11 cellular contexts compared by ENCODE assay signal in the genomic region with DNA sequence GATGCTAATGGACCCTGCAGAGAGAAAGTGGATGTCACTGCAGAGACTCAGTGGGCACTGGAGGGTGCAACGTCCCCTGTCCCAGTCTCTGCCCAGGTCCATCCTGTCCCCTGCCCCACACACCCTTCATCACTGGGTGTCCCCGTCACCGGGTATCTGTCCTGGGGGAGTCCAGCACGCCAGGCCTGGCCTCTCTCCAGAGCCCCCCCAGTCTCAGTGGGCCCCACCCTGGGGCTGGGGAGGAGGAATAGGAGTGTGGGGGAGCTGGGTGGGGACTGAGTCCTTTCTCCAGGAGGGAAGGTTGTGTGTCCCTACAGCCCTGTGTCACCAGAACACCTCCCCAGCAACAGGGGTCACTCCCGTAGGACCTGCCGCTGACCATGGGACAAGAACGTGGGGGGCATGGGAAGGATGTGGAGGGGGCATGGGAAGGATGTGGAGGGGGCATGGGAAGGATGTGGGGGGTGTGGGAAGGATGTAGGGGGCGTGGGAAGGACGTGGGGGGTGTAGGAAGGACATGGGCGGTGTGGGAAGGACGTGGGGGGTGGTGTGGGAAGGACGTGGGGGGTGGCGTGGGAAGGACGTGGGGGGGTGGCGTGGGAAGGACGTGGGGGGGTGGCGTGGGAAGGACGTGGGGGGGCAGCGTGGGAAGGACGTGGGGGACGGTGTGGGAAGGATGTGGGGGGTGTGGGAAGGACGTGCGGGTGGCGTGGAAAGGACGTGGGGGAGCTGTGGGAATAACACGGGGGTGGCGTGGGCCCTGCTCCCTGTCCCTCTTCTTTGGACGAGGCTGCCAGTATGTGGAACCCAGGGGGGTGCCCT. TPM values are rescaled to one million over a fixed set of nuclear protein-coding genes. Genes with fewer than 3 reads are reported as not detected.
A peak's percentile ranks its signal among the peaks of the same experiment; 100 is the strongest.
DNase-seq lines count a peak whose midpoint lies in the region; ATAC-seq and TF ChIP-seq lines count a peak whose summit lies in the region.
"Had no signal": no experiment of that assay in that cellular context is flagged by ENCODE, and none has a peak within 500 bp of the region (broad histone marks: within the 10 kb centered on the region; RNA-seq: fewer than 3 reads in every experiment).

No MANE protein-coding gene starts in this region.

- H3K4me1 ChIP-seq in gastroesophageal sphincter (peaks cover 10 to 52% (median 31%) of the 10 kb centered on the region in 3 donors), vagina (peaks cover 46% of the 10 kb centered on the region)

- peak; percentile 13 to 14 for DNase-seq in activated T-cell treated with anti-CD3 and anti-CD28 coated beads, Interleukin-2, amount 50 U/mL, for 48 hours
- DNase-seq in activated T-cell treated with anti-CD3 and anti-CD28 coated beads, Interleukin-2, amount 50 U/mL, for 1 hour, result no peak
- DNase-seq in osteocyte (ENCODE audit: extremely low spot score, unreplicated experiment) (peak; percentile 81), vagina (ENCODE audit: extremely low spot score in 2 of 2) (peak; percentile 81 to 82), GM13976 (ENCODE audit: low spot score) (no peak), T-helper 2 cell (no peak)
- DNase-seq: NCI-H446, SW 1271 had no signal

- intact Hi-C loops in vagina (cut with DNase I), result no loop called here

- no peak overlapping the region for H3K4me3 Mint-ChIP-seq in osteocyte (ENCODE audit: unreplicated experiment)

- peak overlapping the region; percentile 9 to 87 (median 80) for H3K27ac ChIP-seq in gastroesophageal sphincter
- peak overlapping the region; percentile 98 for H3K27ac ChIP-seq in vagina
- H3K27ac ChIP-seq: KMS-11 had no signal

- peaks cover 3% of the 10 kb centered on the region for H3K27me3 Mint-ChIP-seq in osteocyte (ENCODE audit: unreplicated experiment)

- 41 to 67% methylated on average over 3 to 12 of the region's 28 CpGs for WGBS in gastroesophageal sphincter (ENCODE audit: low coverage in 1 of 2), 2 donors

- H3K9me3 Mint-ChIP-seq in osteocyte (ENCODE audit: unreplicated experiment), result peaks cover 4% of the 10 kb centered on the region

- TF ChIP-seq EP300 in gastroesophageal sphincter (IDR thresholded peaks at IDR 0.05), result no peak

- peak overlapping the region; percentile 94 for H3K27ac Mint-ChIP-seq in osteocyte (ENCODE audit: unreplicated experiment)

- TF ChIP-seq CTCF in gastroesophageal sphincter (IDR thresholded peaks at IDR 0.05) (no peak), osteocyte (IDR thresholded peaks at IDR 0.05) (no peak), vagina (IDR thresholded peaks at IDR 0.05) (no peak), GM13976 (IDR thresholded peaks at IDR 0.05; ENCODE audit: borderline replicate concordance, control extremely low read depth, extremely low read depth, insufficient read depth, missing control alignments) (no peak)

- no peaks in the 10 kb centered on the region for H3K27me3 ChIP-seq in gastroesophageal sphincter
- no peaks in the 10 kb centered on the region for H3K27me3 ChIP-seq in vagina

- in situ Hi-C loops in GM13976 (cut with MboI; ENCODE audit: low sequenced_read_pairs, unreplicated experiment), result no loop called here

- H3K36me3 ChIP-seq in gastroesophageal sphincter, result no peaks in the 10 kb centered on the region
- no peaks in the 10 kb centered on the region for H3K36me3 ChIP-seq in vagina

- peaks cover 41% of the 10 kb centered on the region for H3K4me1 Mint-ChIP-seq in osteocyte (ENCODE audit: unreplicated experiment)

- no peak overlapping the region for H3K4me3 ChIP-seq in gastroesophageal sphincter
- H3K4me3 ChIP-seq in vagina, result peak overlapping the region in 1 of 2 donors; percentile 35

- TF ChIP-seq POLR2A in gastroesophageal sphincter (IDR thresholded peaks at IDR 0.05) (no peak), vagina (IDR thresholded peaks at IDR 0.05) (no peak)

- H3K9me3 ChIP-seq in gastroesophageal sphincter, result no peaks in the 10 kb centered on the region
- no peaks in the 10 kb centered on the region for H3K9me3 ChIP-seq in vagina

- H3K36me3 Mint-ChIP-seq in osteocyte (ENCODE audit: unreplicated experiment), result peaks cover 3% of the 10 kb centered on the region

- ATAC-seq in gastroesophageal sphincter (no peak), esophagus mucosa (no peak)

RNA-seq across cellular contexts. Expression of a gene that starts 21.0 kb away (rescaled TPM):
- total RNA-seq in gastroesophageal sphincter (10 to 100 TPM; 16.3 to 72.5 (median 55.0) TPM), osteocyte (149 and 168 TPM in 2 replicates), vagina (72.2 TPM), esophagus mucosa (9.4 TPM)

RNA-seq across cellular contexts. Expression of a gene that starts 55.5 kb away (rescaled TPM):
- total RNA-seq in gastroesophageal sphincter, result 100 to 1,000 TPM; 126 to 271 (median 164) TPM
- total RNA-seq in osteocyte, result 172 and 176 TPM in 2 replicates
- total RNA-seq in vagina, result 93.1 TPM
- 89.4 TPM for total RNA-seq in esophagus mucosa

Comparison
In these comparisons a context has a peak if more than half of its experiments do, and no peak if none do; other contexts are left out.
1. DNase-seq: peak in activated T-cell treated with anti-CD3 and anti-CD28 coated beads, Interleukin-2, amount 50 U/mL, for 48 hours (2 of 2), osteocyte (single experiment) and vagina (2 of 2); none in activated T-cell treated with anti-CD3 and anti-CD28 coated beads, Interleukin-2, amount 50 U/mL, for 1 hour (single experiment), GM13976 (single experiment) and T-helper 2 cell (0 of 5).